Comparison of ENCODE assay signal across 1 cellular context in the genomic region with DNA sequence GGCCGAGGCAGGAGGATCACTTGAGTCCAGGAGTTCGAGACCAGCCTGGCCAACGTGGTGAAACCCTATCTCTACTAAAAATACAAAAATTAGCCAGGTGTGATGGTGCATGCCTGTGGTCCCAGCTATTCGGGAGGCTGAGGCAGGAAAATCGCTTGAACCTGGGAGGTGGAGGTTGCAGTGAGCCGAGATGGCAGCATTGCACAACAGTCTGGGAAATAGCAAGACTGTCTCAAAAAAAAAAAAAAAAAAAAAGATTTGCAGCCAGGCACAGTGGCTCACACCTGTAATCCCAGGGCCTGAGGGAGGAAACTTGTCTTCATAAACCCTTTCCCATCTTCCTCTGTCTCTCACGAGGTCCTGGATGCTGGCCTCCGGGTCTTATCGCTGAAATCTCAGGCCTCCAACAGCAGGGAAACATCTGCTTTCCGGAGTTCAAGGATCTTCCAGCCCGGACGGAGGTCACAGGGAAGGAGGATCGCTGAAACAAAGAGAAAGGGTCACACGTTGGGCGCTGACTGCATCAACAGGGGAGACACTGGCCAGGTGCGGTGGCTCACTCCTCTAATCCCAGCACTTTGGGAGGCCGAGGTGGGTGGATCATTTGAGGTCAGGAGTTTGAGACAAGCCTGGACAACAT.
TF ChIP-seq lines count a peak whose summit lies in the region.
"Not testable (repeated sequence)": the region's sequence is repeated elsewhere in the genome, so short reads cannot be mapped to it uniquely, and the experiment has no call there.

No MANE protein-coding gene starts in this region.

TF ChIP-seq in HepG2, 621 proteins besides CTCF, POLR2A, EP300 and RAD21 (continues in another document):
- TF ChIP-seq, protein P1, sequence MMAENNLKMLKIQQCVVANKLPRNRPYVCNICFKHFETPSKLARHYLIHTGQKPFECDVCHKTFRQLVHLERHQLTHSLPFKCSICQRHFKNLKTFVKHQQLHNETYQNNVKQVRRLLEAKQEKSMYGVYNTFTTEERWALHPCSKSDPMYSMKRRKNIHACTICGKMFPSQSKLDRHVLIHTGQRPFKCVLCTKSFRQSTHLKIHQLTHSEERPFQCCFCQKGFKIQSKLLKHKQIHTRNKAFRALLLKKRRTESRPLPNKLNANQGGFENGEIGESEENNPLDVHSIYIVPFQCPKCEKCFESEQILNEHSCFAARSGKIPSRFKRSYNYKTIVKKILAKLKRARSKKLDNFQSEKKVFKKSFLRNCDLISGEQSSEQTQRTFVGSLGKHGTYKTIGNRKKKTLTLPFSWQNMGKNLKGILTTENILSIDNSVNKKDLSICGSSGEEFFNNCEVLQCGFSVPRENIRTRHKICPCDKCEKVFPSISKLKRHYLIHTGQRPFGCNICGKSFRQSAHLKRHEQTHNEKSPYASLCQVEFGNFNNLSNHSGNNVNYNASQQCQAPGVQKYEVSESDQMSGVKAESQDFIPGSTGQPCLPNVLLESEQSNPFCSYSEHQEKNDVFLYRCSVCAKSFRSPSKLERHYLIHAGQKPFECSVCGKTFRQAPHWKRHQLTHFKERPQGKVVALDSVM (CRISPR knock-in tag; IDR thresholded peaks at IDR 0.05), result peak; percentile 84
- peak; percentile 39; the same call in 1 of the 2 replicates for TF ChIP-seq GATAD2A (CRISPR knock-in tag; IDR thresholded peaks at IDR 0.05)
- TF ChIP-seq TRIM24 (CRISPR knock-in tag; IDR thresholded peaks at IDR 0.05), result 0 out of 2 replicates have a peak, but pooled peaks have one; percentile 46
- TF ChIP-seq FOXA3 (CRISPR knock-in tag; IDR thresholded peaks at IDR 0.05), result peak; percentile 30; the same call in 1 of the 2 replicates
- TF ChIP-seq, protein P2, sequence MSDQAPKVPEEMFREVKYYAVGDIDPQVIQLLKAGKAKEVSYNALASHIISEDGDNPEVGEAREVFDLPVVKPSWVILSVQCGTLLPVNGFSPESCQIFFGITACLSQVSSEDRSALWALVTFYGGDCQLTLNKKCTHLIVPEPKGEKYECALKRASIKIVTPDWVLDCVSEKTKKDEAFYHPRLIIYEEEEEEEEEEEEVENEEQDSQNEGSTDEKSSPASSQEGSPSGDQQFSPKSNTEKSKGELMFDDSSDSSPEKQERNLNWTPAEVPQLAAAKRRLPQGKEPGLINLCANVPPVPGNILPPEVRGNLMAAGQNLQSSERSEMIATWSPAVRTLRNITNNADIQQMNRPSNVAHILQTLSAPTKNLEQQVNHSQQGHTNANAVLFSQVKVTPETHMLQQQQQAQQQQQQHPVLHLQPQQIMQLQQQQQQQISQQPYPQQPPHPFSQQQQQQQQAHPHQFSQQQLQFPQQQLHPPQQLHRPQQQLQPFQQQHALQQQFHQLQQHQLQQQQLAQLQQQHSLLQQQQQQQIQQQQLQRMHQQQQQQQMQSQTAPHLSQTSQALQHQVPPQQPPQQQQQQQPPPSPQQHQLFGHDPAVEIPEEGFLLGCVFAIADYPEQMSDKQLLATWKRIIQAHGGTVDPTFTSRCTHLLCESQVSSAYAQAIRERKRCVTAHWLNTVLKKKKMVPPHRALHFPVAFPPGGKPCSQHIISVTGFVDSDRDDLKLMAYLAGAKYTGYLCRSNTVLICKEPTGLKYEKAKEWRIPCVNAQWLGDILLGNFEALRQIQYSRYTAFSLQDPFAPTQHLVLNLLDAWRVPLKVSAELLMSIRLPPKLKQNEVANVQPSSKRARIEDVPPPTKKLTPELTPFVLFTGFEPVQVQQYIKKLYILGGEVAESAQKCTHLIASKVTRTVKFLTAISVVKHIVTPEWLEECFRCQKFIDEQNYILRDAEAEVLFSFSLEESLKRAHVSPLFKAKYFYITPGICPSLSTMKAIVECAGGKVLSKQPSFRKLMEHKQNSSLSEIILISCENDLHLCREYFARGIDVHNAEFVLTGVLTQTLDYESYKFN (CRISPR knock-in tag; conservative IDR thresholded peaks at IDR 0.05), result peak; percentile 66; the same call in 1 of the 2 replicates
- TF ChIP-seq PITX1 (CRISPR knock-in tag; IDR thresholded peaks at IDR 0.05), result peak; percentile 22; the same call in 1 of the 2 replicates
- TF ChIP-seq, protein P3, sequence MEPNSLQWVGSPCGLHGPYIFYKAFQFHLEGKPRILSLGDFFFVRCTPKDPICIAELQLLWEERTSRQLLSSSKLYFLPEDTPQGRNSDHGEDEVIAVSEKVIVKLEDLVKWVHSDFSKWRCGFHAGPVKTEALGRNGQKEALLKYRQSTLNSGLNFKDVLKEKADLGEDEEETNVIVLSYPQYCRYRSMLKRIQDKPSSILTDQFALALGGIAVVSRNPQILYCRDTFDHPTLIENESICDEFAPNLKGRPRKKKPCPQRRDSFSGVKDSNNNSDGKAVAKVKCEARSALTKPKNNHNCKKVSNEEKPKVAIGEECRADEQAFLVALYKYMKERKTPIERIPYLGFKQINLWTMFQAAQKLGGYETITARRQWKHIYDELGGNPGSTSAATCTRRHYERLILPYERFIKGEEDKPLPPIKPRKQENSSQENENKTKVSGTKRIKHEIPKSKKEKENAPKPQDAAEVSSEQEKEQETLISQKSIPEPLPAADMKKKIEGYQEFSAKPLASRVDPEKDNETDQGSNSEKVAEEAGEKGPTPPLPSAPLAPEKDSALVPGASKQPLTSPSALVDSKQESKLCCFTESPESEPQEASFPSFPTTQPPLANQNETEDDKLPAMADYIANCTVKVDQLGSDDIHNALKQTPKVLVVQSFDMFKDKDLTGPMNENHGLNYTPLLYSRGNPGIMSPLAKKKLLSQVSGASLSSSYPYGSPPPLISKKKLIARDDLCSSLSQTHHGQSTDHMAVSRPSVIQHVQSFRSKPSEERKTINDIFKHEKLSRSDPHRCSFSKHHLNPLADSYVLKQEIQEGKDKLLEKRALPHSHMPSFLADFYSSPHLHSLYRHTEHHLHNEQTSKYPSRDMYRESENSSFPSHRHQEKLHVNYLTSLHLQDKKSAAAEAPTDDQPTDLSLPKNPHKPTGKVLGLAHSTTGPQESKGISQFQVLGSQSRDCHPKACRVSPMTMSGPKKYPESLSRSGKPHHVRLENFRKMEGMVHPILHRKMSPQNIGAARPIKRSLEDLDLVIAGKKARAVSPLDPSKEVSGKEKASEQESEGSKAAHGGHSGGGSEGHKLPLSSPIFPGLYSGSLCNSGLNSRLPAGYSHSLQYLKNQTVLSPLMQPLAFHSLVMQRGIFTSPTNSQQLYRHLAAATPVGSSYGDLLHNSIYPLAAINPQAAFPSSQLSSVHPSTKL (CRISPR knock-in tag; IDR thresholded peaks at IDR 0.05), result peak; percentile 45
- TF ChIP-seq MYC (CRISPR knock-in tag; IDR thresholded peaks at IDR 0.05; ENCODE audit: borderline replicate concordance), result peak; percentile 22; the same call in 1 of the 2 replicates
- TF ChIP-seq KAT8 (CRISPR knock-in tag; IDR thresholded peaks at IDR 0.05), result 0 out of 2 replicates have a peak, but pooled peaks have one; percentile 30
- peak; percentile 19; the same call in 1 of the 2 replicates for TF ChIP-seq GFI1 (CRISPR knock-in tag; IDR thresholded peaks at IDR 0.05; ENCODE audit: borderline replicate concordance)
- peak; percentile 17; the same call in 1 of the 2 replicates for TF ChIP-seq FOXO1 (CRISPR knock-in tag; IDR thresholded peaks at IDR 0.05)
- peak; percentile 51; the same call in 1 of the 2 replicates for TF ChIP-seq SAP130 (CRISPR knock-in tag; IDR thresholded peaks at IDR 0.05; ENCODE audit: low read depth)
- peak; percentile 52; the same call in 1 of the 2 replicates for TF ChIP-seq SALL1 (CRISPR knock-in tag; IDR thresholded peaks at IDR 0.05)
- TF ChIP-seq ZBTB42 (CRISPR knock-in tag; IDR thresholded peaks at IDR 0.05), result peak; percentile 82; the same call in 1 of the 2 replicates
- peak; percentile 18; the same call in 1 of the 2 replicates for TF ChIP-seq ZMYM3 (CRISPR knock-in tag; IDR thresholded peaks at IDR 0.05)
- TF ChIP-seq SOX5 (CRISPR knock-in tag; IDR thresholded peaks at IDR 0.05; ENCODE audit: borderline replicate concordance), result peak; percentile 39; the same call in 1 of the 2 replicates
- TF ChIP-seq NR2F6, NONO, LCORL, SOX13, SOX6 (IDR thresholded peaks at IDR 0.05): not testable (repeated sequence)
- TF ChIP-seq NR2F6 (CRISPR knock-in tag; IDR thresholded peaks at IDR 0.05), result peak; percentile 65; the same call in 1 of the 2 replicates
- TF ChIP-seq ZNF292 (CRISPR knock-in tag; IDR thresholded peaks at IDR 0.05; ENCODE audit: borderline replicate concordance, low read depth), result peak; percentile 23; the same call in 1 of the 2 replicates
- TF ChIP-seq, protein P4, sequence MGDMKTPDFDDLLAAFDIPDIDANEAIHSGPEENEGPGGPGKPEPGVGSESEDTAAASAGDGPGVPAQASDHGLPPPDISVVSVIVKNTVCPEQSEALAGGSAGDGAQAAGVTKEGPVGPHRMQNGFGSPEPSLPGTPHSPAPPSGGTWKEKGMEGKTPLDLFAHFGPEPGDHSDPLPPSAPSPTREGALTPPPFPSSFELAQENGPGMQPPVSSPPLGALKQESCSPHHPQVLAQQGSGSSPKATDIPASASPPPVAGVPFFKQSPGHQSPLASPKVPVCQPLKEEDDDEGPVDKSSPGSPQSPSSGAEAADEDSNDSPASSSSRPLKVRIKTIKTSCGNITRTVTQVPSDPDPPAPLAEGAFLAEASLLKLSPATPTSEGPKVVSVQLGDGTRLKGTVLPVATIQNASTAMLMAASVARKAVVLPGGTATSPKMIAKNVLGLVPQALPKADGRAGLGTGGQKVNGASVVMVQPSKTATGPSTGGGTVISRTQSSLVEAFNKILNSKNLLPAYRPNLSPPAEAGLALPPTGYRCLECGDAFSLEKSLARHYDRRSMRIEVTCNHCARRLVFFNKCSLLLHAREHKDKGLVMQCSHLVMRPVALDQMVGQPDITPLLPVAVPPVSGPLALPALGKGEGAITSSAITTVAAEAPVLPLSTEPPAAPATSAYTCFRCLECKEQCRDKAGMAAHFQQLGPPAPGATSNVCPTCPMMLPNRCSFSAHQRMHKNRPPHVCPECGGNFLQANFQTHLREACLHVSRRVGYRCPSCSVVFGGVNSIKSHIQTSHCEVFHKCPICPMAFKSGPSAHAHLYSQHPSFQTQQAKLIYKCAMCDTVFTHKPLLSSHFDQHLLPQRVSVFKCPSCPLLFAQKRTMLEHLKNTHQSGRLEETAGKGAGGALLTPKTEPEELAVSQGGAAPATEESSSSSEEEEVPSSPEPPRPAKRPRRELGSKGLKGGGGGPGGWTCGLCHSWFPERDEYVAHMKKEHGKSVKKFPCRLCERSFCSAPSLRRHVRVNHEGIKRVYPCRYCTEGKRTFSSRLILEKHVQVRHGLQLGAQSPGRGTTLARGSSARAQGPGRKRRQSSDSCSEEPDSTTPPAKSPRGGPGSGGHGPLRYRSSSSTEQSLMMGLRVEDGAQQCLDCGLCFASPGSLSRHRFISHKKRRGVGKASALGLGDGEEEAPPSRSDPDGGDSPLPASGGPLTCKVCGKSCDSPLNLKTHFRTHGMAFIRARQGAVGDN (CRISPR knock-in tag; IDR thresholded peaks at IDR 0.05), result peak; percentile 42
- TF ChIP-seq, protein P5, sequence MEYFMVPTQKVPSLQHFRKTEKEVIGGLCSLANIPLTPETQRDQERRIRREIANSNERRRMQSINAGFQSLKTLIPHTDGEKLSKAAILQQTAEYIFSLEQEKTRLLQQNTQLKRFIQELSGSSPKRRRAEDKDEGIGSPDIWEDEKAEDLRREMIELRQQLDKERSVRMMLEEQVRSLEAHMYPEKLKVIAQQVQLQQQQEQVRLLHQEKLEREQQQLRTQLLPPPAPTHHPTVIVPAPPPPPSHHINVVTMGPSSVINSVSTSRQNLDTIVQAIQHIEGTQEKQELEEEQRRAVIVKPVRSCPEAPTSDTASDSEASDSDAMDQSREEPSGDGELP (IDR thresholded peaks at IDR 0.05; ENCODE audit: borderline replicate concordance, low read depth), result peak; percentile 60; the same call in 1 of the 2 replicates
- TF ChIP-seq NR2F1 (CRISPR knock-in tag; IDR thresholded peaks at IDR 0.05), result peak in 1 of 2 experiments; percentile 26; a peak in 1 of 4 replicates
- TF ChIP-seq RXRB (CRISPR knock-in tag; IDR thresholded peaks at IDR 0.05; ENCODE audit: borderline replicate concordance), result peak; percentile 72
- 0 out of 2 replicates have a peak, but pooled peaks have one; percentile 20 for TF ChIP-seq NONO (CRISPR knock-in tag; conservative IDR thresholded peaks at IDR 0.05)
- TF ChIP-seq LCORL (CRISPR knock-in tag; IDR thresholded peaks at IDR 0.05), result peak; percentile 77
- peak; percentile 48; the same call in 1 of the 2 replicates for TF ChIP-seq RXRA (CRISPR knock-in tag; IDR thresholded peaks at IDR 0.05)
- TF ChIP-seq ETV5 (CRISPR knock-in tag; IDR thresholded peaks at IDR 0.05; ENCODE audit: borderline replicate concordance), result peak; percentile 79; the same call in 1 of the 2 replicates
- TF ChIP-seq, protein P6, sequence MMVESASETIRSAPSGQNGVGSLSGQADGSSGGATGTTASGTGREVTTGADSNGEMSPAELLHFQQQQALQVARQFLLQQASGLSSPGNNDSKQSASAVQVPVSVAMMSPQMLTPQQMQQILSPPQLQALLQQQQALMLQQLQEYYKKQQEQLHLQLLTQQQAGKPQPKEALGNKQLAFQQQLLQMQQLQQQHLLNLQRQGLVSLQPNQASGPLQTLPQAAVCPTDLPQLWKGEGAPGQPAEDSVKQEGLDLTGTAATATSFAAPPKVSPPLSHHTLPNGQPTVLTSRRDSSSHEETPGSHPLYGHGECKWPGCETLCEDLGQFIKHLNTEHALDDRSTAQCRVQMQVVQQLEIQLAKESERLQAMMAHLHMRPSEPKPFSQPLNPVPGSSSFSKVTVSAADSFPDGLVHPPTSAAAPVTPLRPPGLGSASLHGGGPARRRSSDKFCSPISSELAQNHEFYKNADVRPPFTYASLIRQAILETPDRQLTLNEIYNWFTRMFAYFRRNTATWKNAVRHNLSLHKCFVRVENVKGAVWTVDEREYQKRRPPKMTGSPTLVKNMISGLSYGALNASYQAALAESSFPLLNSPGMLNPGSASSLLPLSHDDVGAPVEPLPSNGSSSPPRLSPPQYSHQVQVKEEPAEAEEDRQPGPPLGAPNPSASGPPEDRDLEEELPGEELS (CRISPR knock-in tag; IDR thresholded peaks at IDR 0.05), result 0 out of 2 replicates have a peak, but pooled peaks have one; percentile 13
- TF ChIP-seq NR2C2 (CRISPR knock-in tag; IDR thresholded peaks at IDR 0.05; ENCODE audit: borderline replicate concordance), result 0 out of 2 replicates have a peak, but pooled peaks have one; percentile 42
- TF ChIP-seq, protein P7, sequence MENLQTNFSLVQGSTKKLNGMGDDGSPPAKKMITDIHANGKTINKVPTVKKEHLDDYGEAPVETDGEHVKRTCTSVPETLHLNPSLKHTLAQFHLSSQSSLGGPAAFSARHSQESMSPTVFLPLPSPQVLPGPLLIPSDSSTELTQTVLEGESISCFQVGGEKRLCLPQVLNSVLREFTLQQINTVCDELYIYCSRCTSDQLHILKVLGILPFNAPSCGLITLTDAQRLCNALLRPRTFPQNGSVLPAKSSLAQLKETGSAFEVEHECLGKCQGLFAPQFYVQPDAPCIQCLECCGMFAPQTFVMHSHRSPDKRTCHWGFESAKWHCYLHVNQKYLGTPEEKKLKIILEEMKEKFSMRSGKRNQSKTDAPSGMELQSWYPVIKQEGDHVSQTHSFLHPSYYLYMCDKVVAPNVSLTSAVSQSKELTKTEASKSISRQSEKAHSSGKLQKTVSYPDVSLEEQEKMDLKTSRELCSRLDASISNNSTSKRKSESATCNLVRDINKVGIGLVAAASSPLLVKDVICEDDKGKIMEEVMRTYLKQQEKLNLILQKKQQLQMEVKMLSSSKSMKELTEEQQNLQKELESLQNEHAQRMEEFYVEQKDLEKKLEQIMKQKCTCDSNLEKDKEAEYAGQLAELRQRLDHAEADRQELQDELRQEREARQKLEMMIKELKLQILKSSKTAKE (CRISPR knock-in tag; IDR thresholded peaks at IDR 0.05; ENCODE audit: borderline replicate concordance), result 0 out of 2 replicates have a peak, but pooled peaks have one; percentile 45
- peak; percentile 81 for TF ChIP-seq RARA (CRISPR knock-in tag; IDR thresholded peaks at IDR 0.05)
- 0 out of 2 replicates have a peak, but pooled peaks have one; percentile 49 for TF ChIP-seq ZNF792 (CRISPR knock-in tag; IDR thresholded peaks at IDR 0.05)
- peak in 1 of 2 experiments; percentile 49; a peak in 1 of 4 replicates for TF ChIP-seq SOX13 (CRISPR knock-in tag; conservative IDR thresholded peaks at IDR 0.05 in 1 of 2, IDR thresholded peaks at IDR 0.05 in 1 of 2)
- peak; percentile 50; the same call in 1 of the 2 replicates for TF ChIP-seq SOX6 (CRISPR knock-in tag; IDR thresholded peaks at IDR 0.05)
